ENCODE assay signal across 17 cellular contexts in the genomic region with DNA sequence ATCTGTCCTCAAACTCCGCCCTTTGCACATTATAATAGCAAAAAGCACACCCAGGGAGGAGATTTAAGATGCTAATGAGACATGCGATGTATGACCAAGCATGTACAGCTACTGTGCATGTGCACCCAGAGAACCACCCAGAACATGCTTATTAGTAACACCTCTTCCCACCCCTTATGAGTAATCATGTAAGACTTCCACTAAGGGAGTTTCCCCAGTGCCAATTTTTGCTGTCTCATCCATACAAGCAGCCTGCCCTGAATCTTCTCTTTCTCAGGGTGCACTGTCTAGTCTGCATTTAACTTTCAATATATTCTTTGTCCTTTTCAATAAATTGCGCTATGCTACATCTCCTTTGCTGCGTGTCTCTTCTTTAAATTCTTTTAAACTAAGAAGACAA.
DNase-seq lines count a peak whose midpoint lies in the region; ATAC-seq and TF ChIP-seq lines count a peak whose summit lies in the region.
"Had no signal": no experiment of that assay in that cellular context is flagged by ENCODE, and none has a peak within 500 bp of the region (broad histone marks: within the 10 kb centered on the region; RNA-seq: fewer than 3 reads in every experiment).

No MANE protein-coding gene starts in this region.

- TF ChIP-seq CTCF in RWPE1 (conservative IDR thresholded peaks at IDR 0.05; ENCODE audit: low read depth) (no peak), osteocyte (IDR thresholded peaks at IDR 0.05) (no peak)

- H3K36me3 Mint-ChIP-seq in osteocyte (ENCODE audit: unreplicated experiment) (no peaks in the 10 kb centered on the region), immature natural killer cell (no peaks in the 10 kb centered on the region)

- H3K4me3 Mint-ChIP-seq in osteocyte (ENCODE audit: unreplicated experiment) (no peak overlapping the region), immature natural killer cell (no peak overlapping the region)
- H3K4me3 Mint-ChIP-seq: activated naive CD4-positive, alpha-beta T cell treated with anti-CD3 and anti-CD28 coated beads for 36 hours had no signal

- H3K9me3 Mint-ChIP-seq in osteocyte (ENCODE audit: unreplicated experiment), result peaks cover 8% of the 10 kb centered on the region
- H3K9me3 Mint-ChIP-seq in immature natural killer cell, result peaks cover 0 to 40% (median 11%) of the 10 kb centered on the region in 6 donors

- H3K27ac ChIP-seq in RWPE1, result no peak overlapping the region
- H3K27ac ChIP-seq in epithelial cell of prostate, result peak overlapping the region; percentile 61
- H3K27ac ChIP-seq: cardiac muscle cell, ovary had no signal

- no peak for ATAC-seq in activated CD4-positive, CD25-positive, alpha-beta regulatory T cell treated with anti-CD3 and anti-CD28 coated beads, Interleukin-2, amount 50 U/mL, for 24 hours
- ATAC-seq: mucosa of descending colon had no signal

- no peaks in the 10 kb centered on the region for H3K27me3 Mint-ChIP-seq in osteocyte (ENCODE audit: unreplicated experiment)
- peaks cover 0 to 2% (median 2%) of the 10 kb centered on the region in 3 donors for H3K27me3 Mint-ChIP-seq in immature natural killer cell (ENCODE audit: low read depth in 3 of 3)

- POLR2A ChIA-PET in RWPE1 (lab: Yijun Ruan, JAX; ENCODE audit: low non-redundant PET), result no interaction called here

- H3K4me1 Mint-ChIP-seq in osteocyte (ENCODE audit: unreplicated experiment) (peaks cover 27% of the 10 kb centered on the region), immature natural killer cell (no peaks in the 10 kb centered on the region)

- CTCF ChIA-PET in RWPE1 (lab: Yijun Ruan, JAX), result no interaction called here

- DNase-seq in H4 (ENCODE audit: low spot score), result peak; percentile 55
- peak; percentile 45 for DNase-seq in RWPE1 (ENCODE audit: low spot score)
- peak; percentile 78 for DNase-seq in epithelial cell of prostate (ENCODE audit: low read depth, low spot score)
- no peak for DNase-seq in osteocyte (ENCODE audit: extremely low spot score, unreplicated experiment)
- DNase-seq in NCI-H1694 treated with DMSO at 0.1 percent for 48 hours (lab: John Stamatoyannopoulos, UW), result no peak
- no peak for DNase-seq in immature natural killer cell
- no peak for DNase-seq in NCI-H446 (lab: John Stamatoyannopoulos, UW)
- DNase-seq: activated CD4-positive, CD25-positive, alpha-beta regulatory T cell treated with anti-CD3 and anti-CD28 coated beads, Interleukin-2, amount 50 U/mL, for 72 hours; activated CD8-positive, alpha-beta memory T cell treated with anti-CD3 and anti-CD28 coated beads, Interleukin-2, amount 50 U/mL, for 4 hours; activated naive CD4-positive, alpha-beta T cell treated with anti-CD3 and anti-CD28 coated beads for 36 hours; mucosa of descending colon; NCI-H187; NCI-H510A; ovary; stimulated activated CD4-positive, alpha-beta T cell treated with anti-CD3 and anti-CD28 coated beads, Interleukin-12 subunit alpha, Interleukin-12 subunit beta, amount 100 ng/mL, for 4 hours had no signal

- H3K27ac Mint-ChIP-seq in osteocyte (ENCODE audit: unreplicated experiment), result peak overlapping the region; percentile 69
- H3K27ac Mint-ChIP-seq in immature natural killer cell, result no peak overlapping the region
- H3K27ac Mint-ChIP-seq: activated naive CD4-positive, alpha-beta T cell treated with anti-CD3 and anti-CD28 coated beads for 36 hours had no signal

Comparison
In these comparisons a context has a peak if more than half of its experiments do, and no peak if none do; other contexts are left out.
1. DNase-seq: peak in H4 (single experiment), RWPE1 (single experiment) and epithelial cell of prostate (single experiment); none in osteocyte (single experiment), NCI-H1694 treated with DMSO at 0.1 percent for 48 hours (single experiment), immature natural killer cell (0 of 3) and NCI-H446 (0 of 2).